19 cellular contexts compared by ENCODE assay signal in genomic region chr11:78281511-78281910, GRCh38.
"Had no signal": no experiment of that assay in that cellular context is flagged by ENCODE, and none has a peak within 500 bp of the region (broad histone marks: within the 10 kb centered on the region; RNA-seq: fewer than 3 reads in every experiment).

No MANE protein-coding gene starts in this region.

- H3K4me3 ChIP-seq: esophagus muscularis mucosa, hepatocyte, psoas muscle, testis, tibial nerve had no signal

- DNase-seq: effector memory CD8-positive, alpha-beta T cell; foreskin melanocyte; head of caudate nucleus; mammary epithelial cell; naive thymus-derived CD4-positive, alpha-beta T cell; nephron progenitor cell; psoas muscle; retina; stimulated activated CD4-positive, alpha-beta T cell treated with anti-CD3 and anti-CD28 coated beads, Interleukin-2, amount 100 ng/mL, for 24 hours; stimulated activated CD4-positive, alpha-beta T cell treated with anti-CD3 and anti-CD28 coated beads, Interleukin-4, amount 100 ng/mL, for 4 hours; stimulated activated naive B cell treated with anti-CD40 and anti-IgM and Interleukin-4, amounts not matched to agents 10 μg/mL and 1 μg/mL and 100 μg/mL, for 72 hours; stimulated activated naive CD8-positive, alpha-beta T cell treated with anti-CD3 and anti-CD28 coated beads, Interleukin-15, amount 100 ng/mL, for 72 hours; testis had no signal

- H3K27me3 ChIP-seq: esophagus muscularis mucosa, hepatocyte, testis, tibial nerve had no signal

- ATAC-seq: effector memory CD8-positive, alpha-beta T cell; left lobe of liver; naive thymus-derived CD4-positive, alpha-beta T cell; psoas muscle; sciatic nerve; stimulated activated naive B cell treated with anti-CD40 and anti-IgM and Interleukin-4, amounts not matched to agents 10 μg/mL and 1 μg/mL and 100 μg/mL, for 72 hours; stimulated activated naive CD8-positive, alpha-beta T cell treated with anti-CD3 and anti-CD28 coated beads, Interleukin-15, amount 100 ng/mL, for 72 hours had no signal

- H3K4me1 ChIP-seq: psoas muscle, testis had no signal

- H3K27ac ChIP-seq: epithelial cell of prostate, esophagus muscularis mucosa, hepatocyte, psoas muscle, testis, tibial nerve had no signal

- H3K4me2 ChIP-seq: hepatocyte had no signal

- H3K9me3 ChIP-seq: esophagus muscularis mucosa, psoas muscle, testis, tibial nerve had no signal

- H2AFZ ChIP-seq: hepatocyte had no signal
